ENCODE assay signal across 11 cellular contexts in the genomic region with DNA sequence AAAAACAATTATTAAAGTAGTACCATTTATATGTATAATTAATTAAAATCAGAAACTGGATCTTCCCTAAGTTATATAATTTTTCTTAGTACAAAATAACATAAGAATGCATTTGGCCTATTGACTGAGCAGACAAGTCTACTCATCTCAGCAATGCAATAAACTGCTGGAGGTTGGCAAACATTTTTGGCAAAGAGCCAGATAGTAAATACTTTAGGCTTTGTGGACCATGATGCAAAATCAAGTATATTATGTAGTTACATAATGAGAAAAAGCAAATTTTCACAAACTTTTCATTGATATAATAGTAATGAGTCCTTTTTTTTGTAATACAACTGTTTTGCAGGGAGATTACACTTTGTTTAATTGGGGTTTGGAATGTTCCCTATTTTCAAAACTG. TPM values are rescaled to one million over a fixed set of nuclear protein-coding genes. Genes with fewer than 3 reads are reported as not detected.
DNase-seq lines count a peak whose midpoint lies in the region.
"Had no signal": no experiment of that assay in that cellular context is flagged by ENCODE, and none has a peak within 500 bp of the region (broad histone marks: within the 10 kb centered on the region; RNA-seq: fewer than 3 reads in every experiment).

No MANE protein-coding gene starts in this region.

- H3K4me3 Mint-ChIP-seq in CD8-positive, alpha-beta memory T cell: no peak overlapping the region

- CTCF ChIA-PET in CD8-positive, alpha-beta memory T cell (lab: Charles Lee): no interaction called here

- no peak overlapping the region for H3K4me3 ChIP-seq in CD8-positive, alpha-beta memory T cell (ENCODE audit: low read length)

- no peaks in the 10 kb centered on the region for H3K27me3 Mint-ChIP-seq in CD8-positive, alpha-beta memory T cell

- no peaks in the 10 kb centered on the region for H3K27me3 ChIP-seq in CD8-positive, alpha-beta memory T cell (ENCODE audit: insufficient read depth, low read length, poor library complexity, severe bottlenecking)

- no peak overlapping the region for H3K27ac Mint-ChIP-seq in CD8-positive, alpha-beta memory T cell

- H3K4me1 ChIP-seq in CD8-positive, alpha-beta memory T cell (ENCODE audit: insufficient read depth, low read length): no peaks in the 10 kb centered on the region

- peaks cover 1 to 4% (median 4%) of the 10 kb centered on the region in 3 donors for H3K4me1 Mint-ChIP-seq in CD8-positive, alpha-beta memory T cell

- DNase-seq in NCI-H1694 (lab: John Stamatoyannopoulos, UW) (peak; percentile 46), NCI-H1694 treated with DMSO at 0.1 percent for 48 hours (lab: John Stamatoyannopoulos, UW) (no peak), NCI-H345 (lab: John Stamatoyannopoulos, UW) (peak; percentile 55), dermis blood vessel endothelial cell (peak; percentile 21), renal cortical epithelial cell (ENCODE audit: low read depth) (peak; percentile 64), NCI-H2227 treated with DMSO at 0.1 percent for 48 hours (lab: John Stamatoyannopoulos, UW) (no peak)
- no peak for DNase-seq in activated CD4-positive, CD25-positive, alpha-beta regulatory T cell treated with anti-CD3 and anti-CD28 coated beads, Interleukin-2, amount 50 U/mL, for 72 hours
- no peak for DNase-seq in CD8-positive, alpha-beta memory T cell
- DNase-seq: head of caudate nucleus; NCI-H187; stimulated activated naive CD4-positive, alpha-beta T cell had no signal

- H3K36me3 ChIP-seq in CD8-positive, alpha-beta memory T cell (ENCODE audit: insufficient read depth, low read length): peaks cover 23% of the 10 kb centered on the region

- POLR2A ChIA-PET in CD8-positive, alpha-beta memory T cell (lab: Charles Lee): no interaction called here

- H3K27ac ChIP-seq in CD8-positive, alpha-beta memory T cell (ENCODE audit: low read depth, low read length): no peak overlapping the region

- H3K9me3 ChIP-seq in CD8-positive, alpha-beta memory T cell (ENCODE audit: low read length): no peaks in the 10 kb centered on the region

- H3K36me3 Mint-ChIP-seq in CD8-positive, alpha-beta memory T cell: peaks cover 5 to 66% (median 13%) of the 10 kb centered on the region in 3 donors

- H3K9me3 Mint-ChIP-seq in CD8-positive, alpha-beta memory T cell: no peaks in the 10 kb centered on the region

RNA-seq across cellular contexts. Expression of a gene that starts 30.9 kb away (rescaled TPM):
- total RNA-seq in dermis blood vessel endothelial cell (48.5 and 58.4 TPM in 2 replicates), renal cortical epithelial cell (89.9 and 114 TPM in 2 replicates)
- 100 to 1,000 TPM; 127 to 130 TPM for total RNA-seq in CD8-positive, alpha-beta memory T cell
- polyA plus RNA-seq in CD8-positive, alpha-beta memory T cell: 116 TPM

Comparison
In these comparisons a context has a peak if more than half of its experiments do, and no peak if none do; other contexts are left out.
1. DNase-seq: peak in NCI-H1694 (single experiment), NCI-H345 (single experiment), dermis blood vessel endothelial cell (single experiment) and renal cortical epithelial cell (single experiment); none in NCI-H1694 treated with DMSO at 0.1 percent for 48 hours (single experiment), activated CD4-positive, CD25-positive, alpha-beta regulatory T cell treated with anti-CD3 and anti-CD28 coated beads, Interleukin-2, amount 50 U/mL, for 72 hours (single experiment), NCI-H2227 treated with DMSO at 0.1 percent for 48 hours (single experiment) and CD8-positive, alpha-beta memory T cell (0 of 5).